In genomic region chr12:92928962-92929915, GRCh38 we compare ENCODE assay signal across 7 cellular contexts. TPM values are rescaled to one million over a fixed set of nuclear protein-coding genes. Genes with fewer than 3 reads are reported as not detected.
A peak's percentile ranks its signal among the peaks of the same experiment; 100 is the strongest.
DNase-seq lines count a peak whose midpoint lies in the region; ATAC-seq, FAIRE-seq and TF ChIP-seq lines count a peak whose summit lies in the region.

Gene EEA1 (minus strand): TSS chr12:92929295. CDS start chr12:92929066, 229 bp downstream.

- H3K9me3 Mint-ChIP-seq in T-helper 2 cell treated with Interferon-gamma antibody and Interleukin-4, amounts not matched to agents 5 μg/mL and 100 μg/mL, for 36 hours, result no peaks in the 10 kb centered on the region
- peaks cover 2% of the 10 kb centered on the region for H3K9me3 Mint-ChIP-seq in astrocyte (ENCODE audit: unreplicated experiment)

- no peaks in the 10 kb centered on the region for H3K36me3 ChIP-seq in astrocyte (ENCODE audit: insufficient read depth, low read length)

- H3K27ac ChIP-seq in astrocyte (ENCODE audit: low read depth, low read length), result peak within 1 kb of the TSS; percentile 90

- H3K4me2 ChIP-seq in astrocyte (ENCODE audit: low read length), result peak within 1 kb of the TSS; percentile 91

- H3K27me3 Mint-ChIP-seq in T-helper 2 cell treated with Interferon-gamma antibody and Interleukin-4, amounts not matched to agents 5 μg/mL and 100 μg/mL, for 36 hours (ENCODE audit: low read depth), result no peaks in the 10 kb centered on the region
- no peaks in the 10 kb centered on the region for H3K27me3 Mint-ChIP-seq in astrocyte (ENCODE audit: low read depth, unreplicated experiment)

- H3K4me3 ChIP-seq in astrocyte (ENCODE audit: insufficient read depth, low read depth, low read length), result peak within 1 kb of the TSS; percentile 76

- FAIRE-seq in astrocyte (lab: Jason Lieb, UNC), result no peak

- peaks cover 4% of the 10 kb centered on the region for H3K36me3 Mint-ChIP-seq in T-helper 2 cell treated with Interferon-gamma antibody and Interleukin-4, amounts not matched to agents 5 μg/mL and 100 μg/mL, for 36 hours (ENCODE audit: low read depth)
- H3K36me3 Mint-ChIP-seq in astrocyte (ENCODE audit: low read depth, unreplicated experiment), result no peaks in the 10 kb centered on the region

- no peaks in the 10 kb centered on the region for H3K9me3 ChIP-seq in astrocyte (ENCODE audit: insufficient read depth, low read depth, low read length)

- ATAC-seq in GM18502 (IDR thresholded peaks at IDR 0.05; ENCODE audit: poor library complexity, unreplicated experiment) (peak; percentile 89), HG02970 (IDR thresholded peaks at IDR 0.05; ENCODE audit: low FRiP score, unreplicated experiment) (peak; percentile 80)

- H3K9ac ChIP-seq in astrocyte (ENCODE audit: low read length), result peak within 1 kb of the TSS; percentile 93

- H3K4me3 Mint-ChIP-seq in T-helper 2 cell treated with Interferon-gamma antibody and Interleukin-4, amounts not matched to agents 5 μg/mL and 100 μg/mL, for 36 hours, result peak within 1 kb of the TSS; percentile 88
- peak within 1 kb of the TSS; percentile 83 for H3K4me3 Mint-ChIP-seq in astrocyte (ENCODE audit: unreplicated experiment)

- no peak for TF ChIP-seq CTCF in astrocyte (IDR thresholded peaks at IDR 0.05; ENCODE audit: insufficient read depth, low read depth, low read length)

- H2AFZ ChIP-seq in astrocyte (ENCODE audit: low read depth, low read length), result peak within 1 kb of the TSS; percentile 92

- H3K4me1 Mint-ChIP-seq in T-helper 2 cell treated with Interferon-gamma antibody and Interleukin-4, amounts not matched to agents 5 μg/mL and 100 μg/mL, for 36 hours (ENCODE audit: low read depth), result peaks cover 25% of the 10 kb centered on the region
- H3K4me1 Mint-ChIP-seq in astrocyte (ENCODE audit: low read depth, unreplicated experiment), result peaks cover 14% of the 10 kb centered on the region

- peaks cover 23% of the 10 kb centered on the region for H4K20me1 ChIP-seq in astrocyte (ENCODE audit: insufficient read depth, low read length)

- peaks cover 41% of the 10 kb centered on the region for H3K79me2 ChIP-seq in astrocyte (ENCODE audit: insufficient read depth, low read length)

- H3K4me1 ChIP-seq in astrocyte (ENCODE audit: insufficient read depth, low read length), result peaks cover 12% of the 10 kb centered on the region

- H3K27ac Mint-ChIP-seq in T-helper 2 cell treated with Interferon-gamma antibody and Interleukin-4, amounts not matched to agents 5 μg/mL and 100 μg/mL, for 36 hours, result peak within 1 kb of the TSS; percentile 94
- H3K27ac Mint-ChIP-seq in astrocyte (ENCODE audit: unreplicated experiment), result peak within 1 kb of the TSS; percentile 94

- DNase-seq in NCI-H1930 (lab: John Stamatoyannopoulos, UW) (peak; percentile 89 to 93), astrocyte (ENCODE audit: low read depth) (peak; percentile 88), hepatic stellate cell (ENCODE audit: low spot score) (peak; percentile 95), renal cortical epithelial cell (ENCODE audit: low read depth) (peak; percentile 85)
- DNase-seq in T-helper 2 cell treated with Interferon-gamma antibody and Interleukin-4, amounts not matched to agents 5 μg/mL and 100 μg/mL, for 36 hours (ENCODE audit: low spot score), result peak; percentile 96

- no peaks in the 10 kb centered on the region for H3K27me3 ChIP-seq in astrocyte (ENCODE audit: insufficient read depth, low read length)

RNA-seq across cellular contexts. Expression of gene EEA1, which starts in this region (rescaled TPM):
- total RNA-seq in astrocyte (27.5 and 36.5 TPM in 2 replicates), renal cortical epithelial cell (13.9 and 43.4 TPM in 2 replicates)

Comparison
In these comparisons a context has a peak if more than half of its experiments do, and no peak if none do; other contexts are left out.
1. Peak in every context shown above with its lines: DNase-seq, ATAC-seq, H3K4me3 ChIP-seq and H3K27ac ChIP-seq.